Comparison of ENCODE assay signal across 1 cellular context in the genomic region with DNA sequence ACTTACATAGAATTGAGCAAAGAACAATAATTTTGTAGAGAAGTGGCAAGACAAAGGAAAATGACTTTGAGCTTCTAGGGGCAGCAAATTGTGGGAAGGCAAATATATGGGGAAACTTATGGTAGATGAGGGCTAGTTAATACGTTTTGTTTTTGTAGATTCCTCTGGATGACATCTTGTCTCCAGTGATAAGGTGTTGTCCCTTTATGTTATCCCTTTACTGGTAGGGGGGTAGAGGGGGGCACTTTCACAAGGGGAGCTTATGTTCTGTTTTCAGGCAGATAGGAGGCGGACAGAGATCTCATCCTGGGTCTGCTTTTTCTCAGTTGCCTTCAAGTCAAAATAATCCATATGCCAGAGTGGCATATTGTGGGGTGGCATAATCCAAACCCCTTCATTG.
A peak's percentile ranks its signal among the peaks of the same experiment; 100 is the strongest.
TF ChIP-seq lines count a peak whose summit lies in the region.

No MANE protein-coding gene starts in this region.

TF ChIP-seq in K562, 482 proteins besides CTCF, POLR2A, EP300 and RAD21:
- TF ChIP-seq, protein P1, sequence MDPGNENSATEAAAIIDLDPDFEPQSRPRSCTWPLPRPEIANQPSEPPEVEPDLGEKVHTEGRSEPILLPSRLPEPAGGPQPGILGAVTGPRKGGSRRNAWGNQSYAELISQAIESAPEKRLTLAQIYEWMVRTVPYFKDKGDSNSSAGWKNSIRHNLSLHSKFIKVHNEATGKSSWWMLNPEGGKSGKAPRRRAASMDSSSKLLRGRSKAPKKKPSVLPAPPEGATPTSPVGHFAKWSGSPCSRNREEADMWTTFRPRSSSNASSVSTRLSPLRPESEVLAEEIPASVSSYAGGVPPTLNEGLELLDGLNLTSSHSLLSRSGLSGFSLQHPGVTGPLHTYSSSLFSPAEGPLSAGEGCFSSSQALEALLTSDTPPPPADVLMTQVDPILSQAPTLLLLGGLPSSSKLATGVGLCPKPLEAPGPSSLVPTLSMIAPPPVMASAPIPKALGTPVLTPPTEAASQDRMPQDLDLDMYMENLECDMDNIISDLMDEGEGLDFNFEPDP (CRISPR knock-in tag; IDR thresholded peaks at IDR 0.05) = no peak
- no peak for TF ChIP-seq BRCA1 (IDR thresholded peaks at IDR 0.05)
- no peak for TF ChIP-seq BRCA1 (CRISPR knock-in tag; IDR thresholded peaks at IDR 0.05)
- TF ChIP-seq ILF3 (IDR thresholded peaks at IDR 0.05; ENCODE audit: borderline replicate concordance) = no peak
- no peak for TF ChIP-seq ZNF695 (CRISPR knock-in tag; IDR thresholded peaks at IDR 0.05)
- TF ChIP-seq NCOA2 (IDR thresholded peaks at IDR 0.05; ENCODE audit: partially characterized antibody in 2 of 2) = no peak
- TF ChIP-seq DDX20 (tag; IDR thresholded peaks at IDR 0.05; ENCODE audit: low read depth) = no peak
- TF ChIP-seq, protein P2, sequence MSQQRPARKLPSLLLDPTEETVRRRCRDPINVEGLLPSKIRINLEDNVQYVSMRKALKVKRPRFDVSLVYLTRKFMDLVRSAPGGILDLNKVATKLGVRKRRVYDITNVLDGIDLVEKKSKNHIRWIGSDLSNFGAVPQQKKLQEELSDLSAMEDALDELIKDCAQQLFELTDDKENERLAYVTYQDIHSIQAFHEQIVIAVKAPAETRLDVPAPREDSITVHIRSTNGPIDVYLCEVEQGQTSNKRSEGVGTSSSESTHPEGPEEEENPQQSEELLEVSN (IDR thresholded peaks at IDR 0.05; ENCODE audit: borderline replicate concordance in 1 of 2, extremely low read depth in 1 of 2, insufficient read depth in 1 of 2, insufficient read length in 1 of 2, low read depth in 1 of 2, low read length in 1 of 2, poor library complexity in 1 of 2, severe bottlenecking in 1 of 2) = no peak
- TF ChIP-seq NFATC3 (IDR thresholded peaks at IDR 0.05) = no peak
- peak; percentile 56 for TF ChIP-seq ARID1B (IDR thresholded peaks at IDR 0.05)
- no peak for TF ChIP-seq POLR2AphosphoS2 (IDR thresholded peaks at IDR 0.05; ENCODE audit: low read length)
- no peak for TF ChIP-seq PTTG1 (tag; IDR thresholded peaks at IDR 0.05; ENCODE audit: low read depth)
- peak; percentile 52 for TF ChIP-seq CBFA2T2 (conservative IDR thresholded peaks at IDR 0.05)
- TF ChIP-seq SMARCC2 (IDR thresholded peaks at IDR 0.05; ENCODE audit: low read depth) = no peak
- TF ChIP-seq TBL1XR1 (IDR thresholded peaks at IDR 0.05; ENCODE audit: low read length in 2 of 2) = no peak
- TF ChIP-seq TAL1 (IDR thresholded peaks at IDR 0.05) = peak; percentile 34; the same call in 1 of the 2 replicates
- no peak for TF ChIP-seq POLR2AphosphoS5 (IDR thresholded peaks at IDR 0.05; ENCODE audit: control insufficient read depth, insufficient read depth, low read depth, low read length)
- TF ChIP-seq ZBED1 (IDR thresholded peaks at IDR 0.05) = no peak
- TF ChIP-seq U2AF1 (optimal IDR thresholded peaks at IDR 0.05; ENCODE audit: low read depth, low read length) = no peak
- TF ChIP-seq, protein P3, sequence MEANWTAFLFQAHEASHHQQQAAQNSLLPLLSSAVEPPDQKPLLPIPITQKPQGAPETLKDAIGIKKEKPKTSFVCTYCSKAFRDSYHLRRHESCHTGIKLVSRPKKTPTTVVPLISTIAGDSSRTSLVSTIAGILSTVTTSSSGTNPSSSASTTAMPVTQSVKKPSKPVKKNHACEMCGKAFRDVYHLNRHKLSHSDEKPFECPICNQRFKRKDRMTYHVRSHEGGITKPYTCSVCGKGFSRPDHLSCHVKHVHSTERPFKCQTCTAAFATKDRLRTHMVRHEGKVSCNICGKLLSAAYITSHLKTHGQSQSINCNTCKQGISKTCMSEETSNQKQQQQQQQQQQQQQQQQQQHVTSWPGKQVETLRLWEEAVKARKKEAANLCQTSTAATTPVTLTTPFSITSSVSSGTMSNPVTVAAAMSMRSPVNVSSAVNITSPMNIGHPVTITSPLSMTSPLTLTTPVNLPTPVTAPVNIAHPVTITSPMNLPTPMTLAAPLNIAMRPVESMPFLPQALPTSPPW (CRISPR knock-in tag; IDR thresholded peaks at IDR 0.05) = peak; percentile 46; the same call in 1 of the 2 replicates
- no peak for TF ChIP-seq ZNF75A (CRISPR knock-in tag; IDR thresholded peaks at IDR 0.05)
- TF ChIP-seq POLR2G (IDR thresholded peaks at IDR 0.05; ENCODE audit: low read depth, low read length) = no peak
- no peak for TF ChIP-seq SIN3B (IDR thresholded peaks at IDR 0.05; ENCODE audit: low read depth)
- TF ChIP-seq CBFA2T3 (IDR thresholded peaks at IDR 0.05) = peak; percentile 68
